ENCODE assay signal across 8 cellular contexts in genomic region chr14:53153702-53154112, GRCh38. TPM values are rescaled to one million over a fixed set of nuclear protein-coding genes. Genes with fewer than 3 reads are reported as not detected.
DNase-seq lines count a peak whose midpoint lies in the region; ATAC-seq, FAIRE-seq and TF ChIP-seq lines count a peak whose summit lies in the region.

No MANE protein-coding gene starts in this region.

- H3K4me2 ChIP-seq in SK-N-SH, result peak overlapping the region; percentile 97; the same call in 1 of the 2 replicates

- ATAC-seq in SK-N-SH treated with all-trans-retinoic acid at 6 μM for 48 hours (no peak), HG03439 (IDR thresholded peaks at IDR 0.05; ENCODE audit: unreplicated experiment) (no peak)
- peak; percentile 49 to 59 for ATAC-seq in activated T-cell treated with anti-CD3 and anti-CD28 coated beads, Interleukin-2, amount 50 U/mL, for 72 hours (replicated peaks in 1 of 2)

- TF ChIP-seq POLR2A in stomach (IDR thresholded peaks at IDR 0.05), result no peak
- no peak for TF ChIP-seq POLR2A in GM12892 (IDR thresholded peaks at IDR 0.05; ENCODE audit: low read depth, low read length)

- H3F3A ChIP-seq in SK-N-SH (replicated peaks; ENCODE audit: insufficient read depth), result peaks cover 7% of the 10 kb centered on the region

- no peak for TF ChIP-seq EP300 in SK-N-SH (IDR thresholded peaks at IDR 0.05; ENCODE audit: borderline replicate concordance in 1 of 2, low read depth in 1 of 2, low read length in 1 of 2)
- TF ChIP-seq EP300 in stomach (IDR thresholded peaks at IDR 0.05), result no peak

- H2AFZ ChIP-seq in SK-N-SH (ENCODE audit: low read depth), result peak overlapping the region; percentile 84; the same call in 1 of the 2 replicates

- no peak for TF ChIP-seq CTCF in SK-N-SH (IDR thresholded peaks at IDR 0.05)
- no peak for TF ChIP-seq CTCF in stomach (IDR thresholded peaks at IDR 0.05)

- no peaks in the 10 kb centered on the region for H3K27me3 Mint-ChIP-seq in activated T-cell treated with anti-CD3 and anti-CD28 coated beads, Interleukin-2, amount 50 U/mL, for 72 hours (ENCODE audit: low read depth)
- H3K27me3 Mint-ChIP-seq in immature natural killer cell (ENCODE audit: low read depth in 3 of 3), result peaks cover 8 to 27% (median 18%) of the 10 kb centered on the region in 3 donors

- H4K20me1 ChIP-seq in SK-N-SH (ENCODE audit: insufficient read depth), result no peaks in the 10 kb centered on the region; the same call in 1 of the 2 replicates

- intact Hi-C loops in stomach (cut with DNase I; ENCODE audit: low total_unique reads), result no loop called here

- peaks cover 17 to 18% of the 10 kb centered on the region in 2 donors for H3K36me3 Mint-ChIP-seq in activated T-cell treated with anti-CD3 and anti-CD28 coated beads, Interleukin-2, amount 50 U/mL, for 72 hours (ENCODE audit: insufficient read depth in 2 of 2)
- peaks cover 0 to 6% (median 3%) of the 10 kb centered on the region in 3 donors for H3K36me3 Mint-ChIP-seq in immature natural killer cell

- no peaks in the 10 kb centered on the region for H3K9me3 Mint-ChIP-seq in activated T-cell treated with anti-CD3 and anti-CD28 coated beads, Interleukin-2, amount 50 U/mL, for 72 hours
- H3K9me3 Mint-ChIP-seq in immature natural killer cell, result no peaks in the 10 kb centered on the region

- TF ChIP-seq RAD21 in SK-N-SH (IDR thresholded peaks at IDR 0.05; ENCODE audit: low read length), result no peak

- H3K9me2 ChIP-seq in SK-N-SH, result no peaks in the 10 kb centered on the region

- peak overlapping the region; percentile 99 for H3K27ac Mint-ChIP-seq in activated T-cell treated with anti-CD3 and anti-CD28 coated beads, Interleukin-2, amount 50 U/mL, for 72 hours
- H3K27ac Mint-ChIP-seq in immature natural killer cell, result peak overlapping the region; percentile 94 to 99 (median 98)

- POLR2A ChIA-PET in SK-N-SH (lab: Yijun Ruan, JAX) (interaction anchor here (1.3 to 2.8 kb wide), 5 partner anchors 8 to 363 kb away, joined by 5 to 8 read pairs (median 7); partner anchors contain the start of gene FERMT2), HEK293T (lab: Yijun Ruan, JAX) (interaction anchor here (1.3 to 2.9 kb wide), 6 partner anchors 8 to 64 kb away, joined by 4 to 17 read pairs (median 8); no protein-coding TSS in a partner anchor)

- H3K4me1 ChIP-seq in SK-N-SH (ENCODE audit: control insufficient read depth in 1 of 2, insufficient read depth in 2 of 2, low read depth in 1 of 2, low read length in 1 of 2) (peaks cover 0 to 18% of the 10 kb centered on the region in 2 experiments; a peak in 2 of 4 replicates), stomach (peaks cover 9 to 31% (median 23%) of the 10 kb centered on the region in 4 donors)

- H3K27me3 ChIP-seq in SK-N-SH (ENCODE audit: insufficient read depth) (no peaks in the 10 kb centered on the region), stomach (no peaks in the 10 kb centered on the region)

- peak overlapping the region; percentile 92 to 98 for H3K4me3 Mint-ChIP-seq in activated T-cell treated with anti-CD3 and anti-CD28 coated beads, Interleukin-2, amount 50 U/mL, for 72 hours
- peak overlapping the region; percentile 88 to 94 (median 93) for H3K4me3 Mint-ChIP-seq in immature natural killer cell

- H3K4me3 ChIP-seq in SK-N-SH (ENCODE audit: low read depth in 2 of 2, low read length in 1 of 2) (peak overlapping the region; percentile 90 to 94), stomach (peak overlapping the region; percentile 86 to 91 (median 86))

- H3K9ac ChIP-seq in SK-N-SH, result no peak overlapping the region

- DNase-seq in SK-N-SH (no peak), immature natural killer cell (no peak), stomach (no peak), HEK293T (ENCODE audit: extremely low spot score) (no peak), GM12892 (ENCODE audit: insufficient read length) (no peak)
- DNase-seq in activated T-cell treated with anti-CD3 and anti-CD28 coated beads, Interleukin-2, amount 50 U/mL, for 72 hours, result peak; percentile 55 to 56

- H3K36me3 ChIP-seq in SK-N-SH (replicated peaks in 1 of 2; ENCODE audit: control insufficient read depth in 1 of 2, insufficient read depth in 2 of 2, low read length in 1 of 2) (no peaks in the 10 kb centered on the region), stomach (no peaks in the 10 kb centered on the region)

- peaks cover 31% of the 10 kb centered on the region for H3K79me2 ChIP-seq in SK-N-SH (ENCODE audit: insufficient read depth)

- CTCF ChIA-PET in SK-N-SH (lab: Yijun Ruan, JAX), result no interaction called here
- CTCF ChIA-PET in HEK293T (lab: Yijun Ruan, JAX), result interaction anchor here (1.1 kb wide), 1 partner anchor 12 kb away, joined by 3 read pairs; no protein-coding TSS in a partner anchor

- no peak for FAIRE-seq in GM12892 (lab: Jason Lieb, UNC)

- H3K4me1 Mint-ChIP-seq in activated T-cell treated with anti-CD3 and anti-CD28 coated beads, Interleukin-2, amount 50 U/mL, for 72 hours (ENCODE audit: low read depth), result peaks cover 35% of the 10 kb centered on the region
- peaks cover 44 to 49% of the 10 kb centered on the region in 2 donors for H3K4me1 Mint-ChIP-seq in immature natural killer cell

- no peaks in the 10 kb centered on the region for H3K9me3 ChIP-seq in SK-N-SH
- no peaks in the 10 kb centered on the region for H3K9me3 ChIP-seq in stomach

- WGBS in SK-N-SH (ENCODE audit: low lambda C conversion rate), result 97% methylated on average over 3 of the region's 4 CpGs
- 77 to 85% (median 82%) methylated on average over 3 to 4 of the region's 4 CpGs for WGBS in stomach, 5 donors

- H3K27ac ChIP-seq in SK-N-SH (ENCODE audit: low read depth in 2 of 2, low read length in 1 of 2), result peak overlapping the region; percentile 61 to 77; a peak in 3 of 4 replicates
- peak overlapping the region; percentile 87 to 94 (median 93) for H3K27ac ChIP-seq in stomach

TF ChIP-seq in SK-N-SH, 30 proteins besides CTCF, POLR2A, EP300 and RAD21:
- no peak for TF ChIP-seq FOXM1 (IDR thresholded peaks at IDR 0.05; ENCODE audit: low read depth)
- TF ChIP-seq MXI1 (IDR thresholded peaks at IDR 0.05; ENCODE audit: low read depth, low read length), result no peak
- TF ChIP-seq NRF1 (IDR thresholded peaks at IDR 0.05; ENCODE audit: low read depth, low read length), result no peak
- TF ChIP-seq TAF1 (IDR thresholded peaks at IDR 0.05; ENCODE audit: borderline replicate concordance, low read depth, low read length), result no peak
- no peak for TF ChIP-seq JUND (IDR thresholded peaks at IDR 0.05)
- TF ChIP-seq RCOR1 (IDR thresholded peaks at IDR 0.05; ENCODE audit: low read length), result no peak
- TF ChIP-seq FOXJ3 (CRISPR knock-in tag; IDR thresholded peaks at IDR 0.05), result no peak
- TF ChIP-seq MEF2A (IDR thresholded peaks at IDR 0.05; ENCODE audit: borderline replicate concordance, low read depth), result no peak

TF ChIP-seq in SK-N-SH treated with all-trans-retinoic acid at 6 μM for 48 hours, 23 proteins besides CTCF, POLR2A, EP300 and RAD21 (continues in another document):
- TF ChIP-seq ZNF70 (CRISPR knock-in tag; IDR thresholded peaks at IDR 0.05) (no peak), SNAI2 (CRISPR knock-in tag; IDR thresholded peaks at IDR 0.05) (no peak), ISL1 (CRISPR knock-in tag; IDR thresholded peaks at IDR 0.05) (no peak)

TF ChIP-seq in HEK293T, 16 proteins besides CTCF, POLR2A, EP300 and RAD21:
- TF ChIP-seq FOXK2 (IDR thresholded peaks at IDR 0.05) (no peak), L3MBTL2 (conservative IDR thresholded peaks at IDR 0.05) (no peak; the same call in 1 of the 2 replicates), NFRKB (IDR thresholded peaks at IDR 0.05) (no peak)

RNA-seq across cellular contexts. Expression of gene DDHD1, which starts 0.6 kb away (rescaled TPM):
- polyA plus RNA-seq in SK-N-SH (2012; rRNA removed) (1.9 and 2.6 TPM in 2 replicates), immature natural killer cell (10 to 100 TPM in 1 of 3 donors, 1 to 10 TPM in 2; 4.3 to 10.2 (median 4.5) TPM), stomach (1 to 10 TPM; 2.1 to 2.3 (median 2.2) TPM)
- polyA plus RNA-seq in SK-N-SH (2012; cell fraction: cytosol; rRNA removed), result 2.5 and 2.6 TPM in 2 replicates
- polyA plus RNA-seq in SK-N-SH (2012; cell fraction: nucleus; rRNA removed), result 2.8 and 6.3 TPM in 2 replicates
- total RNA-seq in activated T-cell treated with anti-CD3 and anti-CD28 coated beads, Interleukin-2, amount 50 U/mL, for 72 hours, result 10 to 100 TPM; 53.6 to 73.5 TPM
- 10 to 100 TPM in 4 of 5 donors, 1 to 10 TPM in 1; 9.9 to 50.7 (median 18.5) TPM for total RNA-seq in stomach
- 26.3 TPM for polyA plus RNA-seq in GM12892 (2012; ENCODE audit: missing spikeins)

Comparison
In these comparisons a context has a peak if more than half of its experiments do, and no peak if none do; other contexts are left out.
1. DNase-seq: peak in activated T-cell treated with anti-CD3 and anti-CD28 coated beads, Interleukin-2, amount 50 U/mL, for 72 hours (2 of 2); none in SK-N-SH (single experiment), immature natural killer cell (0 of 3), stomach (single experiment), HEK293T (single experiment) and GM12892 (single experiment).
2. ATAC-seq: peak in activated T-cell treated with anti-CD3 and anti-CD28 coated beads, Interleukin-2, amount 50 U/mL, for 72 hours (2 of 2); none in SK-N-SH treated with all-trans-retinoic acid at 6 μM for 48 hours (single experiment) and HG03439 (single experiment).